In the genomic region with DNA sequence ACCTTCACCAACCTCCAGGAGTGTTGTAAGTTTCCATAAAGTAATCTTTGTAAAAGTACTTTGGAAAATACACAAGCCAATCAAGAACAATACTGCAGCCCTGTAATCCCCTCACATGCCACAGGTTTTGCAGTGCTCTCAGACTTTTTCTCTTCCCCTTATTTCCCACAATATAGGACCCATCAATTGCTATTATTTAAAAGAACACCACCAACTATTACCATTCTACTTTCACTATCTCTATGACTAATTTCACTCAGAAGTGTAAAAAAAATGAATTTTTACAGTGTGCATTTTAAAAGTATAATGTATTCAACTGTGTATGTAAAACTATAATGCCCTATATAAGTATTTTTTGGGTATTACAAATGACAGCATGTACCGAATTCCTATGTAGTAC, we compare ENCODE assay signal across 8 cellular contexts. TPM values are rescaled to one million over a fixed set of nuclear protein-coding genes. Genes with fewer than 3 reads are reported as not detected.
DNase-seq lines count a peak whose midpoint lies in the region; ATAC-seq and TF ChIP-seq lines count a peak whose summit lies in the region.

No MANE protein-coding gene starts in this region.

- H3K27me3 Mint-ChIP-seq in stimulated activated naive CD8-positive, alpha-beta T cell treated with anti-CD3 and anti-CD28 coated beads, Interleukin-15, Interleukin-2, amounts not matched to agents 100 ng/mL and 50 ng/mL, for 24 hours = no peaks in the 10 kb centered on the region
- H3K27me3 Mint-ChIP-seq in activated T-helper 17 cell treated with anti-CD3 and anti-CD28 coated beads, Interleukin-2, amount 50 U/mL, for 72 hours = no peaks in the 10 kb centered on the region
- H3K27me3 Mint-ChIP-seq in mesothelial cell of epicardium (ENCODE audit: low read depth) = peaks cover 7% of the 10 kb centered on the region

- H3K36me3 Mint-ChIP-seq in stimulated activated naive CD8-positive, alpha-beta T cell treated with anti-CD3 and anti-CD28 coated beads, Interleukin-15, Interleukin-2, amounts not matched to agents 100 ng/mL and 50 ng/mL, for 24 hours (ENCODE audit: low read depth) = peaks cover 41% of the 10 kb centered on the region
- peaks cover 24% of the 10 kb centered on the region for H3K36me3 Mint-ChIP-seq in activated T-helper 17 cell treated with anti-CD3 and anti-CD28 coated beads, Interleukin-2, amount 50 U/mL, for 72 hours (ENCODE audit: low read depth)
- peaks cover 2% of the 10 kb centered on the region for H3K36me3 Mint-ChIP-seq in mesothelial cell of epicardium

- no peak for TF ChIP-seq CTCF in mesothelial cell of epicardium (IDR thresholded peaks at IDR 0.05; ENCODE audit: unreplicated experiment)

- DNase-seq in stimulated activated naive CD8-positive, alpha-beta T cell treated with anti-CD3 and anti-CD28 coated beads, Interleukin-15, Interleukin-2, amounts not matched to agents 100 U/mL and 50 U/mL, for 24 hours = no peak
- DNase-seq in mesothelial cell of epicardium (ENCODE audit: low spot score in 2 of 2, unreplicated experiment in 2 of 2) (no peak), putamen (ENCODE audit: low spot score) (no peak), D341Med (ENCODE audit: low spot score) (no peak), NCI-H1694 (lab: John Stamatoyannopoulos, UW) (no peak)

- H3K9me3 Mint-ChIP-seq in stimulated activated naive CD8-positive, alpha-beta T cell treated with anti-CD3 and anti-CD28 coated beads, Interleukin-15, Interleukin-2, amounts not matched to agents 100 ng/mL and 50 ng/mL, for 24 hours = peaks cover 23% of the 10 kb centered on the region
- H3K9me3 Mint-ChIP-seq in activated T-helper 17 cell treated with anti-CD3 and anti-CD28 coated beads, Interleukin-2, amount 50 U/mL, for 72 hours = peaks cover 5% of the 10 kb centered on the region
- peaks cover 14% of the 10 kb centered on the region for H3K9me3 Mint-ChIP-seq in mesothelial cell of epicardium

- H3K4me3 Mint-ChIP-seq in stimulated activated naive CD8-positive, alpha-beta T cell treated with anti-CD3 and anti-CD28 coated beads, Interleukin-15, Interleukin-2, amounts not matched to agents 100 ng/mL and 50 ng/mL, for 24 hours = peak overlapping the region; percentile 91
- peak overlapping the region; percentile 91 for H3K4me3 Mint-ChIP-seq in activated T-helper 17 cell treated with anti-CD3 and anti-CD28 coated beads, Interleukin-2, amount 50 U/mL, for 72 hours
- peak overlapping the region; percentile 85 for H3K4me3 Mint-ChIP-seq in mesothelial cell of epicardium

- no peak for ATAC-seq in stimulated activated naive CD8-positive, alpha-beta T cell treated with anti-CD3 and anti-CD28 coated beads, Interleukin-15, Interleukin-2, amounts not matched to agents 100 U/mL and 50 U/mL, for 24 hours
- no peak for ATAC-seq in activated T-helper 17 cell treated with anti-CD3 and anti-CD28 coated beads, Interleukin-2, amount 50 U/mL, for 72 hours (replicated peaks)
- ATAC-seq in GM21737 (IDR thresholded peaks at IDR 0.05; ENCODE audit: unreplicated experiment) = no peak

- H3K27ac Mint-ChIP-seq in stimulated activated naive CD8-positive, alpha-beta T cell treated with anti-CD3 and anti-CD28 coated beads, Interleukin-15, Interleukin-2, amounts not matched to agents 100 ng/mL and 50 ng/mL, for 24 hours = peak overlapping the region; percentile 92
- H3K27ac Mint-ChIP-seq in activated T-helper 17 cell treated with anti-CD3 and anti-CD28 coated beads, Interleukin-2, amount 50 U/mL, for 72 hours = peak overlapping the region; percentile 83
- H3K27ac Mint-ChIP-seq in mesothelial cell of epicardium = no peak overlapping the region

- H3K4me1 Mint-ChIP-seq in stimulated activated naive CD8-positive, alpha-beta T cell treated with anti-CD3 and anti-CD28 coated beads, Interleukin-15, Interleukin-2, amounts not matched to agents 100 ng/mL and 50 ng/mL, for 24 hours (ENCODE audit: low read depth) = peaks cover 66% of the 10 kb centered on the region
- H3K4me1 Mint-ChIP-seq in activated T-helper 17 cell treated with anti-CD3 and anti-CD28 coated beads, Interleukin-2, amount 50 U/mL, for 72 hours = peaks cover 25% of the 10 kb centered on the region
- peaks cover 31% of the 10 kb centered on the region for H3K4me1 Mint-ChIP-seq in mesothelial cell of epicardium

RNA-seq across cellular contexts. Expression of gene ATP8A1, which starts 1.7 kb away (rescaled TPM):
- total RNA-seq in activated T-helper 17 cell treated with anti-CD3 and anti-CD28 coated beads, Interleukin-2, amount 50 U/mL, for 72 hours = 10 to 100 TPM; 17.0 to 29.2 TPM
- 13.0 to 15.7 TPM (median 14.0 TPM) in 3 replicates for total RNA-seq in mesothelial cell of epicardium
